ENCODE assay signal across 26 cellular contexts in genomic region chr12:79143803-79144202, GRCh38.
DNase-seq lines count a peak whose midpoint lies in the region; ATAC-seq, FAIRE-seq and TF ChIP-seq lines count a peak whose summit lies in the region.
"Had no signal": no experiment of that assay in that cellular context is flagged by ENCODE, and none has a peak within 500 bp of the region (broad histone marks: within the 10 kb centered on the region; RNA-seq: fewer than 3 reads in every experiment).

No MANE protein-coding gene starts in this region.

- CTCF ChIA-PET in WTC11 (lab: Charles Lee): interaction anchor here (1.1 kb wide), 1 partner anchor 22 kb away, joined by 3 read pairs; no protein-coding TSS in a partner anchor

- H3K36me3 Mint-ChIP-seq in WTC11 (no peaks in the 10 kb centered on the region), natural killer cell (no peaks in the 10 kb centered on the region)
- H3K36me3 Mint-ChIP-seq: brain had no signal

- TF ChIP-seq CTCF in D721Med (IDR thresholded peaks at IDR 0.05; ENCODE audit: insufficient read depth, missing control alignments): no peak
- TF ChIP-seq CTCF in WTC11 (IDR thresholded peaks at IDR 0.05): no peak
- TF ChIP-seq CTCF in natural killer cell (IDR thresholded peaks at IDR 0.05): no peak

- no peak overlapping the region for H3K4me3 Mint-ChIP-seq in WTC11
- no peak overlapping the region for H3K4me3 Mint-ChIP-seq in natural killer cell
- H3K4me3 Mint-ChIP-seq: activated CD4-positive, alpha-beta T cell treated with anti-CD3 and anti-CD28 coated beads for 36 hours; activated CD8-positive, alpha-beta T cell treated with anti-CD3 and anti-CD28 coated beads, Interleukin-2, amount 10 ng/mL, durations not matched to agents 7 days and 5 days; activated naive CD4-positive, alpha-beta T cell treated with anti-CD3 and anti-CD28 coated beads for 36 hours; brain; CD4-positive, alpha-beta T cell; nephron; T-helper 17 cell had no signal

- H3K4me1 Mint-ChIP-seq in WTC11: peaks cover 5% of the 10 kb centered on the region
- H3K4me1 Mint-ChIP-seq in natural killer cell: no peaks in the 10 kb centered on the region
- H3K4me1 Mint-ChIP-seq: activated CD4-positive, alpha-beta T cell treated with anti-CD3 and anti-CD28 coated beads for 36 hours; nephron; T-helper 17 cell had no signal

- intact Hi-C loops in natural killer cell (cut with micrococcal nuclease): no loop called here

- H3K27me3 Mint-ChIP-seq in WTC11 (ENCODE audit: low read depth): no peaks in the 10 kb centered on the region
- H3K27me3 Mint-ChIP-seq in natural killer cell (ENCODE audit: low read depth in 2 of 2): no peaks in the 10 kb centered on the region
- H3K27me3 Mint-ChIP-seq: activated CD4-positive, alpha-beta T cell treated with anti-CD3 and anti-CD28 coated beads for 36 hours; brain; CD4-positive, alpha-beta T cell; T-helper 17 cell had no signal

- H3K9me3 Mint-ChIP-seq in WTC11 (no peaks in the 10 kb centered on the region), natural killer cell (peaks cover 0 to 5% of the 10 kb centered on the region in 2 donors)
- H3K9me3 Mint-ChIP-seq: brain, nephron had no signal

- ATAC-seq in WTC11: no peak
- ATAC-seq in HG03432 (IDR thresholded peaks at IDR 0.05; ENCODE audit: unreplicated experiment): no peak
- ATAC-seq in HG02588 (IDR thresholded peaks at IDR 0.05; ENCODE audit: unreplicated experiment): no peak
- ATAC-seq in natural killer cell: no peak
- ATAC-seq: activated CD4-positive, alpha-beta T cell treated with anti-CD3 and anti-CD28 coated beads for 36 hours; activated CD8-positive, alpha-beta T cell treated with anti-CD3 and anti-CD28 coated beads, Interleukin-2, amount 10 ng/mL, durations not matched to agents 7 days and 5 days; gastrocnemius medialis; GM12878; lower lobe of right lung; Right ventricle myocardium inferior; T-helper 17 cell had no signal

- H3K27ac Mint-ChIP-seq in WTC11 (peak overlapping the region; percentile 43; the same call in 1 of the 2 replicates), natural killer cell (no peak overlapping the region)
- H3K27ac Mint-ChIP-seq: activated CD4-positive, alpha-beta T cell treated with anti-CD3 and anti-CD28 coated beads for 36 hours; activated CD8-positive, alpha-beta T cell treated with anti-CD3 and anti-CD28 coated beads, Interleukin-2, amount 10 ng/mL, durations not matched to agents 7 days and 5 days; activated naive CD4-positive, alpha-beta T cell treated with anti-CD3 and anti-CD28 coated beads for 36 hours; CD4-positive, alpha-beta T cell; nephron; T-helper 17 cell had no signal

- no peak for DNase-seq in D721Med (ENCODE audit: insufficient read length, low spot score)
- DNase-seq in NCI-H128 (lab: John Stamatoyannopoulos, UW; ENCODE audit: unreplicated experiment): peak; percentile 45
- DNase-seq in NCI-H2081 treated with DMSO at 0.1 percent for 48 hours (lab: John Stamatoyannopoulos, UW): peak; percentile 72
- DNase-seq in WTC11 (ENCODE audit: low spot score): no peak
- DNase-seq in natural killer cell: no peak
- DNase-seq in H4 (ENCODE audit: low spot score): no peak
- DNase-seq: activated CD4-positive, alpha-beta T cell treated with anti-CD3 and anti-CD28 coated beads for 36 hours; activated CD8-positive, alpha-beta T cell treated with anti-CD3 and anti-CD28 coated beads, Interleukin-2, amount 10 ng/mL, durations not matched to agents 7 days and 5 days; activated naive CD4-positive, alpha-beta T cell treated with anti-CD3 and anti-CD28 coated beads for 36 hours; CD4-positive, alpha-beta T cell; gastrocnemius medialis; KBM-7; lower lobe of right lung; NCI-H1694 treated with DMSO at 0.1 percent for 48 hours; NCI-H510A treated with DMSO at 0.1 percent for 48 hours; stimulated activated CD4-positive, alpha-beta T cell treated with anti-CD3 and anti-CD28 coated beads, Interleukin-4, amount 100 ng/mL, for 1 hour; stomach; T-helper 17 cell had no signal

- peak; percentile 75 for FAIRE-seq in D721Med (lab: Jason Lieb, UNC)
- FAIRE-seq: GM12878, H54, urothelium cell line had no signal

- POLR2A ChIA-PET in WTC11 (lab: Charles Lee): interaction anchor here (0.6 kb wide), 1 partner anchor 133 kb away, joined by 4 read pairs; no protein-coding TSS in a partner anchor

TF ChIP-seq in WTC11, 78 proteins besides CTCF, POLR2A, EP300 and RAD21:
- TF ChIP-seq ZNF121 (CRISPR knock-in tag; IDR thresholded peaks at IDR 0.05) (no peak), NFATC4 (CRISPR knock-in tag; IDR thresholded peaks at IDR 0.05) (no peak), ZBTB43 (CRISPR knock-in tag; IDR thresholded peaks at IDR 0.05) (no peak), ZMAT4 (CRISPR knock-in tag; IDR thresholded peaks at IDR 0.05) (no peak), NR2C2 (CRISPR knock-in tag; IDR thresholded peaks at IDR 0.05) (no peak)

Comparison
In these comparisons a context has a peak if more than half of its experiments do, and no peak if none do; other contexts are left out.
1. DNase-seq: peak in NCI-H128 (single experiment) and NCI-H2081 treated with DMSO at 0.1 percent for 48 hours (single experiment); none in D721Med (single experiment), WTC11 (single experiment), natural killer cell (single experiment) and H4 (single experiment).